17 cellular contexts compared by ENCODE assay signal in the genomic region with DNA sequence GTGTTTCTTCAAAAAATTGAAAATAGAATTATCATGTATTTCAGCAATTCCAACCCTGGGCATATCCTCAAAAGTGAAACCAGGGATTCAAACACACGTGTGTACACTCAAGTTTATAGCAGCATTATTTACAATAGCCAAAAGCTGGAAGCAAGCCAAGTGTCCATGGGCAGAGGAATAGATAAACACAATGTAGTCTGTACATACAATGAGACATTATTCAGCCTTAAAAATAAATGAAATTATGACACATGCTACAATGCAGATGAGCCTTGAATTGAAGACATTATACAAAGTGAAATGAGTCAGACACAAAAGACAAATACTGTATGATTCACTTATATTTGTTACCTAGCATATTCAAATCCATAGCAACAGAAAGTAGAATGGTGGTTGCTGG.
DNase-seq lines count a peak whose midpoint lies in the region; ATAC-seq and TF ChIP-seq lines count a peak whose summit lies in the region.
"Had no signal": no experiment of that assay in that cellular context is flagged by ENCODE, and none has a peak within 500 bp of the region (broad histone marks: within the 10 kb centered on the region; RNA-seq: fewer than 3 reads in every experiment).

No MANE protein-coding gene starts in this region.

- H3K27ac ChIP-seq in RWPE1 = no peak overlapping the region
- H3K27ac ChIP-seq: dorsolateral prefrontal cortex, gastroesophageal sphincter, SK-N-MC had no signal

- peak; percentile 82 for DNase-seq in ELR (ENCODE audit: low read depth)
- peak; percentile 53 for DNase-seq in NCI-H2029 treated with DMSO at 0.1 percent for 48 hours (lab: John Stamatoyannopoulos, UW)
- DNase-seq in RWPE1 (ENCODE audit: low spot score) = peak; percentile 2
- peak; percentile 45 for DNase-seq in foreskin melanocyte
- no peak for DNase-seq in stimulated activated CD4-positive, alpha-beta T cell treated with anti-CD3 and anti-CD28 coated beads, Interleukin-4, amount 100 ng/mL, for 1 hour
- no peak for DNase-seq in NCI-H146 treated with DMSO at 0.1 percent for 48 hours (lab: John Stamatoyannopoulos, UW; ENCODE audit: unreplicated experiment)
- DNase-seq: activated B cell treated with CpG ODN at 0.5 μM for 24 hours; activated CD4-positive, alpha-beta T cell treated with anti-CD3 and anti-CD28 coated beads, Interleukin-2, amount 50 U/mL, for 48 hours; activated gamma-delta T cell treated with Interleukin-2 at 50 U/mL for 16 hours; dorsolateral prefrontal cortex; erythroblast; H9; NCI-H187; NCI-H526 had no signal

- POLR2A ChIA-PET in RWPE1 (lab: Yijun Ruan, JAX; ENCODE audit: low non-redundant PET) = no interaction called here

- CTCF ChIA-PET in RWPE1 (lab: Yijun Ruan, JAX) = no interaction called here

- no peak for ATAC-seq in HG03571 (IDR thresholded peaks at IDR 0.05; ENCODE audit: unreplicated experiment)
- ATAC-seq: gastroesophageal sphincter had no signal

- TF ChIP-seq CTCF in RWPE1 (conservative IDR thresholded peaks at IDR 0.05; ENCODE audit: low read depth) = no peak

Comparison
In these comparisons a context has a peak if more than half of its experiments do, and no peak if none do; other contexts are left out.
1. DNase-seq: peak in ELR (single experiment), NCI-H2029 treated with DMSO at 0.1 percent for 48 hours (single experiment), RWPE1 (single experiment) and foreskin melanocyte (single experiment); none in stimulated activated CD4-positive, alpha-beta T cell treated with anti-CD3 and anti-CD28 coated beads, Interleukin-4, amount 100 ng/mL, for 1 hour (single experiment) and NCI-H146 treated with DMSO at 0.1 percent for 48 hours (single experiment).